Comparison of ENCODE assay signal across 18 cellular contexts in genomic region chr5:98941131-98941883, GRCh38. TPM values are rescaled to one million over a fixed set of nuclear protein-coding genes. Genes with fewer than 3 reads are reported as not detected.
DNase-seq lines count a peak whose midpoint lies in the region; ATAC-seq and TF ChIP-seq lines count a peak whose summit lies in the region.
"Had no signal": no experiment of that assay in that cellular context is flagged by ENCODE, and none has a peak within 500 bp of the region (broad histone marks: within the 10 kb centered on the region; RNA-seq: fewer than 3 reads in every experiment).

No MANE protein-coding gene starts in this region.

- POLR2A ChIA-PET in MCF 10A (lab: Yijun Ruan, JAX), result interaction anchor here (0.5 to 8.9 kb wide), 9 partner anchors 9 to 91 kb away, joined by 3 to 167 read pairs (median 6); partner anchors contain the start of gene CHD1

- TF ChIP-seq EP300 in esophagus muscularis mucosa (IDR thresholded peaks at IDR 0.05), result no peak

- no peak overlapping the region for H3K4me3 Mint-ChIP-seq in MCF 10A (ENCODE audit: unreplicated experiment)
- H3K4me3 Mint-ChIP-seq: activated CD8-positive, alpha-beta T cell treated with anti-CD3 and anti-CD28 coated beads for 36 hours; stimulated activated naive B cell treated with anti-CD40 and anti-IgM and Interleukin-4, amounts not matched to agents 10 μg/mL and 1 μg/mL and 100 μg/mL, for 72 hours had no signal

- intact Hi-C loops in MCF 10A (cut with micrococcal nuclease) (no loop called here), breast epithelium (cut with DNase I; ENCODE audit: low total_unique reads) (no loop called here), esophagus muscularis mucosa (cut with DNase I) (no loop called here)

- H3K27ac Mint-ChIP-seq in MCF 10A (ENCODE audit: low read depth, unreplicated experiment), result peak overlapping the region; percentile 10
- H3K27ac Mint-ChIP-seq: activated CD8-positive, alpha-beta T cell treated with anti-CD3 and anti-CD28 coated beads for 36 hours had no signal

- no peak for TF ChIP-seq POLR2A in breast epithelium (IDR thresholded peaks at IDR 0.05)
- TF ChIP-seq POLR2A in esophagus muscularis mucosa (IDR thresholded peaks at IDR 0.05; ENCODE audit: low read depth), result no peak

- ATAC-seq in HG03354 (IDR thresholded peaks at IDR 0.05; ENCODE audit: poor library complexity, severe bottlenecking, unreplicated experiment), result no peak
- ATAC-seq: activated CD8-positive, alpha-beta T cell treated with anti-CD3 and anti-CD28 coated beads for 36 hours; stimulated activated naive B cell treated with anti-CD40 and anti-IgM and Interleukin-4, amounts not matched to agents 10 μg/mL and 1 μg/mL and 100 μg/mL, for 72 hours had no signal

- peaks cover 13% of the 10 kb centered on the region for H3K36me3 Mint-ChIP-seq in MCF 10A (ENCODE audit: insufficient read depth, unreplicated experiment)
- H3K36me3 Mint-ChIP-seq: stimulated activated naive B cell treated with anti-CD40 and anti-IgM and Interleukin-4, amounts not matched to agents 10 μg/mL and 1 μg/mL and 100 μg/mL, for 72 hours had no signal

- 80% methylated on average over 6 of the region's 6 CpGs for WGBS in esophagus muscularis mucosa

- H3K27ac ChIP-seq in breast epithelium (peak overlapping the region in 1 of 2 donors; percentile 10), esophagus muscularis mucosa (replicated peaks in 1 of 4) (peak overlapping the region in 3 of 4 donors; percentile 19 to 34 (median 29)), stomach smooth muscle (ENCODE audit: low read length) (peak overlapping the region; percentile 32)
- H3K27ac ChIP-seq: coronary artery had no signal

- H3K9me3 ChIP-seq in breast epithelium (no peaks in the 10 kb centered on the region), esophagus muscularis mucosa (no peaks in the 10 kb centered on the region), stomach smooth muscle (ENCODE audit: control insufficient read depth in 2 of 2, low read length in 2 of 2) (no peaks in the 10 kb centered on the region)
- H3K9me3 ChIP-seq: Caco-2 had no signal

- no peak overlapping the region for H3K9ac ChIP-seq in stomach smooth muscle (ENCODE audit: low read length in 2 of 2)

- BruUV-seq in MCF 10A (replicated peaks; lab: Mats Ljungman, UMichigan), result no TSS peak

- H3K4me3 ChIP-seq in breast epithelium (no peak overlapping the region), esophagus muscularis mucosa (no peak overlapping the region), stomach smooth muscle (ENCODE audit: low read length in 2 of 2) (no peak overlapping the region)
- H3K4me3 ChIP-seq: coronary artery had no signal

- H3K9me3 Mint-ChIP-seq in MCF 10A (ENCODE audit: unreplicated experiment), result no peaks in the 10 kb centered on the region
- H3K9me3 Mint-ChIP-seq: activated CD8-positive, alpha-beta T cell treated with anti-CD3 and anti-CD28 coated beads for 36 hours; stimulated activated naive B cell treated with anti-CD40 and anti-IgM and Interleukin-4, amounts not matched to agents 10 μg/mL and 1 μg/mL and 100 μg/mL, for 72 hours had no signal

- CTCF ChIA-PET in MCF 10A (lab: Yijun Ruan, JAX), result interaction anchor here (0.6 to 1.7 kb wide), 8 partner anchors 9 to 91 kb away, joined by 3 to 7 read pairs (median 3); no protein-coding TSS in a partner anchor

- H3K27me3 Mint-ChIP-seq in MCF 10A (ENCODE audit: insufficient read depth, unreplicated experiment), result no peaks in the 10 kb centered on the region
- H3K27me3 Mint-ChIP-seq: activated CD8-positive, alpha-beta T cell treated with anti-CD3 and anti-CD28 coated beads for 36 hours; stimulated activated naive B cell treated with anti-CD40 and anti-IgM and Interleukin-4, amounts not matched to agents 10 μg/mL and 1 μg/mL and 100 μg/mL, for 72 hours had no signal

- no peaks in the 10 kb centered on the region for H3K36me3 ChIP-seq in breast epithelium
- no peaks in the 10 kb centered on the region for H3K36me3 ChIP-seq in esophagus muscularis mucosa
- H3K36me3 ChIP-seq in stomach smooth muscle (ENCODE audit: control insufficient read depth in 2 of 2, insufficient read depth in 2 of 2, low read length in 2 of 2), result no peaks in the 10 kb centered on the region

- DNase-seq in MCF 10A (ENCODE audit: unreplicated experiment) (peak; percentile 70), breast epithelium (ENCODE audit: low spot score in 2 of 2) (no peak), NOMO-1 treated with dmso at 0.1 percent for 144 hours (lab: John Stamatoyannopoulos, UW; ENCODE audit: unreplicated experiment) (peak; percentile 32), esophagus muscularis mucosa (ENCODE audit: extremely low spot score) (no peak), NCI-H1092 (lab: John Stamatoyannopoulos, UW) (no peak), NCI-H146 treated with DMSO at 0.1 percent for 48 hours (lab: John Stamatoyannopoulos, UW; ENCODE audit: unreplicated experiment) (no peak)
- DNase-seq: activated CD8-positive, alpha-beta T cell treated with anti-CD3 and anti-CD28 coated beads for 36 hours; aorta; Caco-2; glutamatergic neuron; KG1; NCI-H1436; NCI-H2227 treated with DMSO at 0.1 percent for 48 hours; OCI-M1; stimulated activated naive B cell treated with anti-CD40 and anti-IgM and Interleukin-4, amounts not matched to agents 10 μg/mL and 1 μg/mL and 100 μg/mL, for 72 hours had no signal

- no peaks in the 10 kb centered on the region for H3K4me1 ChIP-seq in breast epithelium
- peaks cover 47 to 53% (median 49%) of the 10 kb centered on the region in 4 donors for H3K4me1 ChIP-seq in esophagus muscularis mucosa
- H3K4me1 ChIP-seq in stomach smooth muscle (ENCODE audit: control insufficient read depth, insufficient read depth, low read length), result peaks cover 17% of the 10 kb centered on the region

- no peak for TF ChIP-seq CTCF in MCF 10A (IDR thresholded peaks at IDR 0.05; ENCODE audit: unreplicated experiment)
- TF ChIP-seq CTCF in breast epithelium (IDR thresholded peaks at IDR 0.05), result no peak
- no peak for TF ChIP-seq CTCF in esophagus muscularis mucosa (IDR thresholded peaks at IDR 0.05)

- H3K27me3 ChIP-seq in breast epithelium (no peaks in the 10 kb centered on the region), esophagus muscularis mucosa (no peaks in the 10 kb centered on the region), stomach smooth muscle (ENCODE audit: control insufficient read depth in 1 of 2, insufficient read depth in 2 of 2, low read length in 2 of 2) (no peaks in the 10 kb centered on the region)

- peaks cover 41% of the 10 kb centered on the region for H3K4me1 Mint-ChIP-seq in MCF 10A (ENCODE audit: insufficient read depth, unreplicated experiment)

RNA-seq across cellular contexts. Expression of gene CHD1, which starts 12.5 kb away (rescaled TPM):
- total RNA-seq in MCF 10A (2022), result 50.8 and 54.7 TPM in 2 replicates
- 100 to 1,000 TPM in 2 of 3 donors, 10 to 100 TPM in 1; 67.5 to 114 (median 102) TPM for total RNA-seq in breast epithelium
- total RNA-seq in esophagus muscularis mucosa, result 10 to 100 TPM; 25.8 to 69.3 (median 34.5) TPM

Comparison
In these comparisons a context has a peak if more than half of its experiments do, and no peak if none do; other contexts are left out.
1. DNase-seq: peak in MCF 10A (single experiment) and NOMO-1 treated with dmso at 0.1 percent for 144 hours (single experiment); none in breast epithelium (0 of 2), esophagus muscularis mucosa (single experiment), NCI-H1092 (single experiment) and NCI-H146 treated with DMSO at 0.1 percent for 48 hours (single experiment).